Comparison of ENCODE assay signal across 8 cellular contexts in genomic region chr15:70095387-70096214, GRCh38. TPM values are rescaled to one million over a fixed set of nuclear protein-coding genes. Genes with fewer than 3 reads are reported as not detected.
DNase-seq lines count a peak whose midpoint lies in the region; ATAC-seq and TF ChIP-seq lines count a peak whose summit lies in the region.

No MANE protein-coding gene starts in this region.

- H3K4me1 ChIP-seq in muscle layer of colon (ENCODE audit: insufficient read depth, low read length), result peaks cover 62% of the 10 kb centered on the region
- H3K4me1 ChIP-seq in thymus (ENCODE audit: control insufficient read depth, insufficient read depth, low read length), result peaks cover 36% of the 10 kb centered on the region

- no peak for ATAC-seq in GM18511 (IDR thresholded peaks at IDR 0.05; ENCODE audit: unreplicated experiment)

- DNase-seq in AG10803 (ENCODE audit: low read depth) (no peak), HL-60 (ENCODE audit: low read depth in 1 of 2, low spot score in 1 of 2) (peak in 1 of 2 experiments; percentile 52), iPS-NIHi7 (ENCODE audit: extremely low spot score) (no peak)
- DNase-seq in activated CD4-positive, alpha-beta T cell treated with anti-CD3 and anti-CD28 coated beads for 1 hour, result peak; percentile 31
- peak; percentile 60 for DNase-seq in effector CD8-positive, alpha-beta T cell (lab: John Stamatoyannopoulos, UW)

- H3K9ac ChIP-seq in muscle layer of colon (ENCODE audit: low read length), result peak overlapping the region; percentile 88

- H3K27ac ChIP-seq in HL-60 (replicated peaks) (peak overlapping the region; percentile 58), muscle layer of colon (ENCODE audit: low read depth, low read length) (peak overlapping the region; percentile 97), thymus (ENCODE audit: low read depth) (peak overlapping the region; percentile 60)

- H3K4me3 ChIP-seq in AG10803 (ENCODE audit: low read length) (peak overlapping the region; percentile 83), HL-60 (replicated peaks; ENCODE audit: insufficient read depth, low read length) (peak overlapping the region; percentile 83), muscle layer of colon (ENCODE audit: low read depth in 1 of 2, low read length in 2 of 2) (peak overlapping the region; percentile 92 to 99), thymus (ENCODE audit: low read length) (peak overlapping the region; percentile 90)

- TF ChIP-seq CTCF in AG10803 (conservative IDR thresholded peaks at IDR 0.05; ENCODE audit: low read length) (no peak), HL-60 (IDR thresholded peaks at IDR 0.05; ENCODE audit: insufficient read depth, low read length) (no peak)

- WGBS in thymus, result under 1% methylated on average over 67 of the region's 67 CpGs

- no peaks in the 10 kb centered on the region for H3K27me3 ChIP-seq in HL-60 (ENCODE audit: insufficient read depth, poor library complexity, severe bottlenecking)
- no peaks in the 10 kb centered on the region for H3K27me3 ChIP-seq in muscle layer of colon (ENCODE audit: control insufficient read depth in 1 of 2, insufficient read depth in 2 of 2, low read length in 2 of 2)
- peaks cover 4% of the 10 kb centered on the region for H3K27me3 ChIP-seq in thymus (ENCODE audit: control insufficient read depth, insufficient read depth)

- peaks cover 13% of the 10 kb centered on the region for H3K36me3 ChIP-seq in muscle layer of colon (ENCODE audit: insufficient read depth, low read length)
- H3K36me3 ChIP-seq in thymus (ENCODE audit: control insufficient read depth, insufficient read depth), result peaks cover 26% of the 10 kb centered on the region

- H3K9me3 ChIP-seq in muscle layer of colon (ENCODE audit: low read length), result no peaks in the 10 kb centered on the region
- no peaks in the 10 kb centered on the region for H3K9me3 ChIP-seq in thymus (ENCODE audit: control insufficient read depth)

RNA-seq across cellular contexts. Expression of gene TLE3, which starts 2.1 kb away (rescaled TPM):
- polyA plus RNA-seq in thymus, result 32.7 TPM

Comparison
In these comparisons a context has a peak if more than half of its experiments do, and no peak if none do; other contexts are left out.
1. DNase-seq: peak in activated CD4-positive, alpha-beta T cell treated with anti-CD3 and anti-CD28 coated beads for 1 hour (single experiment) and effector CD8-positive, alpha-beta T cell (single experiment); none in AG10803 (single experiment) and iPS-NIHi7 (single experiment).
2. Peak in every context shown above with its lines, with median percentiles within 50 percentile points of each other: H3K4me3 ChIP-seq and H3K27ac ChIP-seq.